In the genomic region with DNA sequence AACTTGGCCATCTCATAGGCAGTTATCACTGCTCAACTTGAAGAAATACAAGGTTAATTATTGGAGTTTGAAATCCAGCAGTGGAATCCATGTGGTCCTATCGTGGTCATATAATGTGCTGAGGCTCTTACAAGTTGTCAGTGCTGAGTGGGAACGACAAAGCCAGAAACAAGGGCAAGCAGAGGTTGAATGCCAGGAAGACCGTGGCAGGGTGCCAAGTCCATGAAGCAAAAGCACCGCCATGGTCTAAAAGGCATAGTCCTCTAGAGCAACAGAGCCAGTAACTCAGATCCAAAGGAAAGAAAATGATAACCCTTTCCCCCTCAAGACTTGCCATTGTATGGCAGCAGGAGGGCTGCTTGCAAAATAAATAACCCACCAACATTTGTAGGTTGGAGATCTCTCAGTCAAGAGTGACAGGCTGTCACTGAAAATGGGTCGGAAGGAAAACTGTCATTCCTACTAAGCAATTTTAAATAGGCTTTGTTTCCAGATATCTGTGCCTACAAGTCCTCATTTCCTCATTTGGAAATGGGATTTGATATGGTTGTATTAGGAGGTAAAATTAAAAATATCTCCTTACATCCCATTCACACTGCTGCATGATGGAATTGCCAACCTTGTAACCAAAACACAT, we compare ENCODE assay signal across 15 cellular contexts. TPM values are rescaled to one million over a fixed set of nuclear protein-coding genes. Genes with fewer than 3 reads are reported as not detected.
A peak's percentile ranks its signal among the peaks of the same experiment; 100 is the strongest.
DNase-seq lines count a peak whose midpoint lies in the region; ATAC-seq, FAIRE-seq and TF ChIP-seq lines count a peak whose summit lies in the region.
"Had no signal": no experiment of that assay in that cellular context is flagged by ENCODE, and none has a peak within 500 bp of the region (broad histone marks: within the 10 kb centered on the region; RNA-seq: fewer than 3 reads in every experiment).

No MANE protein-coding gene starts in this region.

- H3K36me3 ChIP-seq in endothelial cell of umbilical vein (ENCODE audit: control insufficient read depth in 2 of 2, extremely low read depth in 1 of 2, insufficient read depth in 2 of 2, low read length in 2 of 2), result no peaks in the 10 kb centered on the region
- no peaks in the 10 kb centered on the region for H3K36me3 ChIP-seq in tibial artery
- H3K36me3 ChIP-seq: breast epithelium had no signal

- CTCF ChIA-PET in endothelial cell of umbilical vein (lab: Charles Lee), result no interaction called here

- no peaks in the 10 kb centered on the region for H3K27me3 Mint-ChIP-seq in activated T-helper 2 cell treated with anti-CD3 and anti-CD28 coated beads, Interferon-gamma antibody, Interleukin-2, Interleukin-4, amounts not matched to agents 10 μg/mL and 5 μg/mL and 100 μg/mL, durations not matched to agents 14 hours and 24 hours and 36 hours (ENCODE audit: low read depth)

- H3K27ac Mint-ChIP-seq in activated T-helper 2 cell treated with anti-CD3 and anti-CD28 coated beads, Interferon-gamma antibody, Interleukin-2, Interleukin-4, amounts not matched to agents 10 μg/mL and 5 μg/mL and 100 μg/mL, durations not matched to agents 14 hours and 24 hours and 36 hours, result no peak overlapping the region
- no peak overlapping the region for H3K27ac Mint-ChIP-seq in activated naive CD4-positive, alpha-beta T cell treated with anti-CD3 and anti-CD28 coated beads, Interleukin-2, amount 50 U/mL, for 72 hours
- H3K27ac Mint-ChIP-seq: stimulated activated naive CD8-positive, alpha-beta T cell treated with anti-CD3 and anti-CD28 coated beads, Interleukin-15, amount 100 ng/mL, for 72 hours had no signal

- no peaks in the 10 kb centered on the region for H3K79me2 ChIP-seq in endothelial cell of umbilical vein (ENCODE audit: control insufficient read depth, insufficient read depth, low read length)

- H3K4me2 ChIP-seq in endothelial cell of umbilical vein (ENCODE audit: insufficient read depth, low read length), result no peak overlapping the region
- H3K4me2 ChIP-seq: smooth muscle cell had no signal

- no peaks in the 10 kb centered on the region for H3K9me3 ChIP-seq in endothelial cell of umbilical vein (replicated peaks; ENCODE audit: control insufficient read depth, insufficient read depth, low read length)
- no peaks in the 10 kb centered on the region for H3K9me3 ChIP-seq in tibial artery
- H3K9me3 ChIP-seq: breast epithelium had no signal

- DNase-seq in NCI-H345 (lab: John Stamatoyannopoulos, UW) (peak; percentile 38), NCI-H345 treated with DMSO at 0.1 percent for 48 hours (lab: John Stamatoyannopoulos, UW; ENCODE audit: unreplicated experiment) (no peak), endothelial cell of umbilical vein (ENCODE audit: low read depth, low spot score) (peak; percentile 78), tibial artery (peak; percentile 44 to 71)
- DNase-seq in activated T-helper 2 cell treated with anti-CD3 and anti-CD28 coated beads, Interferon-gamma antibody, Interleukin-2, Interleukin-4, amounts not matched to agents 10 μg/mL and 5 μg/mL and 100 μg/mL, durations not matched to agents 14 hours and 24 hours and 36 hours (ENCODE audit: low spot score), result no peak
- no peak for DNase-seq in activated naive CD4-positive, alpha-beta T cell treated with anti-CD3 and anti-CD28 coated beads, Interleukin-2, amount 50 U/mL, for 72 hours (ENCODE audit: low spot score in 2 of 2)
- DNase-seq: HCEC 1CT; NCI-H1930; stimulated activated naive CD8-positive, alpha-beta T cell treated with anti-CD3 and anti-CD28 coated beads, Interleukin-15, amount 100 ng/mL, for 72 hours had no signal

- no peaks in the 10 kb centered on the region for H4K20me1 ChIP-seq in endothelial cell of umbilical vein (replicated peaks; ENCODE audit: control insufficient read depth, extremely low read depth, insufficient read depth, low read length)

- H3K4me1 ChIP-seq in endothelial cell of umbilical vein (ENCODE audit: control insufficient read depth, extremely low read depth, insufficient read depth, low read length) (peaks cover 12% of the 10 kb centered on the region), tibial artery (peaks cover 0 to 7% (median 3%) of the 10 kb centered on the region in 4 donors)
- H3K4me1 ChIP-seq: breast epithelium had no signal

- no peak for TF ChIP-seq POLR2A in endothelial cell of umbilical vein (IDR thresholded peaks at IDR 0.05; ENCODE audit: low read depth, low read length)

- H3K9me3 Mint-ChIP-seq in activated T-helper 2 cell treated with anti-CD3 and anti-CD28 coated beads, Interferon-gamma antibody, Interleukin-2, Interleukin-4, amounts not matched to agents 10 μg/mL and 5 μg/mL and 100 μg/mL, durations not matched to agents 14 hours and 24 hours and 36 hours, result no peaks in the 10 kb centered on the region
- H3K9me3 Mint-ChIP-seq in activated naive CD4-positive, alpha-beta T cell treated with anti-CD3 and anti-CD28 coated beads, Interleukin-2, amount 50 U/mL, for 72 hours, result peaks cover 0 to 5% of the 10 kb centered on the region in 2 donors
- H3K9me3 Mint-ChIP-seq: stimulated activated naive CD8-positive, alpha-beta T cell treated with anti-CD3 and anti-CD28 coated beads, Interleukin-15, amount 100 ng/mL, for 72 hours had no signal

- no peak overlapping the region for H3K4me3 Mint-ChIP-seq in activated T-helper 2 cell treated with anti-CD3 and anti-CD28 coated beads, Interferon-gamma antibody, Interleukin-2, Interleukin-4, amounts not matched to agents 10 μg/mL and 5 μg/mL and 100 μg/mL, durations not matched to agents 14 hours and 24 hours and 36 hours (ENCODE audit: low read depth)
- H3K4me3 Mint-ChIP-seq: neural crest cell; stimulated activated naive CD8-positive, alpha-beta T cell treated with anti-CD3 and anti-CD28 coated beads, Interleukin-15, amount 100 ng/mL, for 72 hours had no signal

- BruUV-seq in endothelial cell of umbilical vein (replicated peaks; lab: Mats Ljungman, UMichigan), result no TSS peak

- no peaks in the 10 kb centered on the region for H3K9me1 ChIP-seq in endothelial cell of umbilical vein (replicated peaks; ENCODE audit: control insufficient read depth, extremely low read depth, insufficient read depth, low read length)

- H3K27me3 ChIP-seq in endothelial cell of umbilical vein (ENCODE audit: control insufficient read depth in 2 of 2, insufficient read depth in 2 of 2, low read length in 2 of 2) (no peaks in the 10 kb centered on the region), layer of hippocampus (ENCODE audit: control insufficient read depth, insufficient read depth, low read length) (no peaks in the 10 kb centered on the region), tibial artery (no peaks in the 10 kb centered on the region)
- H3K27me3 ChIP-seq: breast epithelium had no signal

- no peak for FAIRE-seq in endothelial cell of umbilical vein (lab: Jason Lieb, UNC)

- ATAC-seq in HG03135 (IDR thresholded peaks at IDR 0.05; ENCODE audit: unreplicated experiment), result no peak
- ATAC-seq in activated naive CD4-positive, alpha-beta T cell treated with anti-CD3 and anti-CD28 coated beads, Interleukin-2, amount 50 U/mL, for 72 hours, result no peak
- ATAC-seq: stimulated activated naive CD8-positive, alpha-beta T cell treated with anti-CD3 and anti-CD28 coated beads, Interleukin-15, amount 100 ng/mL, for 72 hours had no signal

- POLR2A ChIA-PET in endothelial cell of umbilical vein (lab: Charles Lee), result no interaction called here

- no peak for TF ChIP-seq CTCF in endothelial cell of umbilical vein (IDR thresholded peaks at IDR 0.05; ENCODE audit: extremely low read depth in 1 of 2, insufficient read depth in 1 of 2, low read depth in 1 of 2, low read length in 2 of 2)
- no peak for TF ChIP-seq CTCF in tibial artery (IDR thresholded peaks at IDR 0.05)

- H3K4me3 ChIP-seq in endothelial cell of umbilical vein (replicated peaks in 1 of 3; ENCODE audit: insufficient read depth in 1 of 3, low read depth in 1 of 3, low read length in 3 of 3) (no peak overlapping the region), tibial artery (no peak overlapping the region)
- H3K4me3 ChIP-seq: breast epithelium, SK-N-MC, smooth muscle cell had no signal

- no peak overlapping the region for H2AFZ ChIP-seq in endothelial cell of umbilical vein (ENCODE audit: low read depth, low read length)

- H3K27ac ChIP-seq in endothelial cell of umbilical vein (ENCODE audit: insufficient read depth, low read depth, low read length) (no peak overlapping the region), layer of hippocampus (ENCODE audit: low read depth, low read length) (peak overlapping the region; percentile 92), tibial artery (no peak overlapping the region)
- H3K27ac ChIP-seq: breast epithelium, SK-N-MC had no signal

- intact Hi-C loops in endothelial cell of umbilical vein (cut with micrococcal nuclease) (no loop called here), tibial artery (cut with DNase I; ENCODE audit: low total_unique reads) (no loop called here)
- intact Hi-C loops in activated T-helper 2 cell treated with anti-CD3 and anti-CD28 coated beads, Interferon-gamma antibody, Interleukin-2, Interleukin-4, amounts not matched to agents 10 μg/mL and 5 μg/mL and 100 μg/mL, durations not matched to agents 14 hours and 24 hours and 36 hours (cut with micrococcal nuclease), result no loop called here

- no peaks in the 10 kb centered on the region for H3K36me3 Mint-ChIP-seq in activated T-helper 2 cell treated with anti-CD3 and anti-CD28 coated beads, Interferon-gamma antibody, Interleukin-2, Interleukin-4, amounts not matched to agents 10 μg/mL and 5 μg/mL and 100 μg/mL, durations not matched to agents 14 hours and 24 hours and 36 hours (ENCODE audit: low read depth)
- no peaks in the 10 kb centered on the region for H3K36me3 Mint-ChIP-seq in activated naive CD4-positive, alpha-beta T cell treated with anti-CD3 and anti-CD28 coated beads, Interleukin-2, amount 50 U/mL, for 72 hours

- dilution Hi-C loops in endothelial cell of umbilical vein (cut with MboI; ENCODE audit: extremely low pct_ligation_motif_present, low sequenced_read_pairs), result no loop called here

- peaks cover 6% of the 10 kb centered on the region for H3K4me1 Mint-ChIP-seq in activated T-helper 2 cell treated with anti-CD3 and anti-CD28 coated beads, Interferon-gamma antibody, Interleukin-2, Interleukin-4, amounts not matched to agents 10 μg/mL and 5 μg/mL and 100 μg/mL, durations not matched to agents 14 hours and 24 hours and 36 hours (ENCODE audit: low read depth)

- no peak overlapping the region for H3K9ac ChIP-seq in endothelial cell of umbilical vein (replicated peaks; ENCODE audit: extremely low read depth, insufficient read depth, low read length)

RNA-seq across cellular contexts. Expression of a gene that starts 36.4 kb away (rescaled TPM):
- 134 and 136 TPM in 2 replicates for total RNA-seq in endothelial cell of umbilical vein
- 40.8 and 43.9 TPM in 2 replicates for polyA plus RNA-seq in endothelial cell of umbilical vein
- polyA plus RNA-seq in endothelial cell of umbilical vein (2011; cell fraction: cytosol; rRNA removed), result 84.9 and 96.8 TPM in 2 replicates
- polyA plus RNA-seq in endothelial cell of umbilical vein (2011; cell fraction: nucleus; rRNA removed), result 41.5 and 42.1 TPM in 2 replicates
- polyA plus RNA-seq in endothelial cell of umbilical vein (2012), result 213 and 303 TPM in 2 replicates
- polyA minus RNA-seq in endothelial cell of umbilical vein, result 112 and 134 TPM in 2 replicates
- polyA minus RNA-seq in endothelial cell of umbilical vein (2011; cell fraction: cytosol; rRNA and poly(A)+ RNA removed), result 30.7 TPM
- polyA minus RNA-seq in endothelial cell of umbilical vein (2011; cell fraction: nucleus; rRNA and poly(A)+ RNA removed), result 14.8 and 18.6 TPM in 2 replicates
- 109 and 117 TPM in 2 replicates for total RNA-seq in activated T-helper 2 cell treated with anti-CD3 and anti-CD28 coated beads, Interferon-gamma antibody, Interleukin-2, Interleukin-4, amounts not matched to agents 10 μg/mL and 5 μg/mL and 100 μg/mL, durations not matched to agents 14 hours and 24 hours and 36 hours
- 10 to 100 TPM; 64.5 to 73.3 TPM for total RNA-seq in activated naive CD4-positive, alpha-beta T cell treated with anti-CD3 and anti-CD28 coated beads, Interleukin-2, amount 50 U/mL, for 72 hours

Comparison
In these comparisons a context has a peak if more than half of its experiments do, and no peak if none do; other contexts are left out.
1. DNase-seq: peak in NCI-H345 (single experiment), endothelial cell of umbilical vein (single experiment) and tibial artery (2 of 2); none in NCI-H345 treated with DMSO at 0.1 percent for 48 hours (single experiment), activated T-helper 2 cell treated with anti-CD3 and anti-CD28 coated beads, Interferon-gamma antibody, Interleukin-2, Interleukin-4, amounts not matched to agents 10 μg/mL and 5 μg/mL and 100 μg/mL, durations not matched to agents 14 hours and 24 hours and 36 hours (single experiment) and activated naive CD4-positive, alpha-beta T cell treated with anti-CD3 and anti-CD28 coated beads, Interleukin-2, amount 50 U/mL, for 72 hours (0 of 2).